Comparison of ENCODE assay signal across 1 cellular context in genomic region chr10:649445-649797, GRCh38.
TF ChIP-seq lines count a peak whose summit lies in the region.

No MANE protein-coding gene starts in this region.

TF ChIP-seq in liver, 16 proteins besides CTCF, POLR2A, EP300 and RAD21 (continued from another document):
- TF ChIP-seq ZBTB33 (IDR thresholded peaks at IDR 0.05) (no peak), EGR1 (IDR thresholded peaks at IDR 0.05; ENCODE audit: low read depth in 2 of 2) (no peak), RXRA (IDR thresholded peaks at IDR 0.05) (no peak)
